In genomic region chr16:20866161-20866772, GRCh38 we compare ENCODE assay signal across 1 cellular context.
TF ChIP-seq lines count a peak whose summit lies in the region.

No MANE protein-coding gene starts in this region.

TF ChIP-seq in H1, 55 proteins besides CTCF, POLR2A, EP300 and RAD21 (continued from another document):
- TF ChIP-seq CBX8 (IDR thresholded peaks at IDR 0.05; ENCODE audit: borderline replicate concordance, low read depth, low read length) (no peak), POU5F1 (IDR thresholded peaks at IDR 0.05; ENCODE audit: low read depth, low read length) (no peak), CBX5 (IDR thresholded peaks at IDR 0.05; ENCODE audit: low read depth, low read length) (no peak), ZNF274 (IDR thresholded peaks at IDR 0.05; ENCODE audit: borderline replicate concordance, extremely low read depth, low read length) (no peak)
TF ChIP-seq in H1: peak in this region for 0.
